Comparison of ENCODE assay signal across 16 cellular contexts in genomic region chr10:103737735-103738367, GRCh38.
"Had no signal": no experiment of that assay in that cellular context is flagged by ENCODE, and none has a peak within 500 bp of the region (broad histone marks: within the 10 kb centered on the region; RNA-seq: fewer than 3 reads in every experiment).

No MANE protein-coding gene starts in this region.

- H3K4me1 ChIP-seq: colonic mucosa had no signal

- H3K27me3 ChIP-seq: colonic mucosa, gastrocnemius medialis, suprapubic skin, upper lobe of right lung had no signal

- ATAC-seq: activated CD4-positive, CD25-positive, alpha-beta regulatory T cell treated with anti-CD3 and anti-CD28 coated beads, Interleukin-2, amount 50 U/mL, for 24 hours; activated CD8-positive, alpha-beta T cell treated with anti-CD3 and anti-CD28 coated beads, Interleukin-2, amount 10 ng/mL, durations not matched to agents 7 days and 5 days; gastrocnemius medialis; stimulated activated naive CD8-positive, alpha-beta T cell treated with anti-CD3 and anti-CD28 coated beads, Interleukin-15, amount 100 ng/mL, for 72 hours; T-helper 17 cell; upper lobe of right lung had no signal

- H3K9me3 ChIP-seq: colonic mucosa, gastrocnemius medialis, suprapubic skin, upper lobe of right lung had no signal

- H3K4me3 ChIP-seq: colonic mucosa, gastrocnemius medialis, suprapubic skin, upper lobe of right lung had no signal

- DNase-seq: activated CD4-positive, alpha-beta T cell treated with anti-CD3 and anti-CD28 coated beads, Interleukin-2, amount 10 ng/mL, durations not matched to agents 7 days and 5 days; activated CD8-positive, alpha-beta T cell treated with anti-CD3 and anti-CD28 coated beads, Interleukin-2, amount 10 ng/mL, durations not matched to agents 7 days and 5 days; activated naive CD4-positive, alpha-beta T cell treated with Interleukin-2 at 50 U/mL for 16 hours; activated T-cell treated with anti-CD3 and anti-CD28 coated beads, Interleukin-2, amount 50 U/mL, for 24 hours; anterior cingulate cortex; colonic mucosa; erythroblast; gastrocnemius medialis; head of caudate nucleus; mesendoderm; retina; stimulated activated naive CD8-positive, alpha-beta T cell treated with anti-CD3 and anti-CD28 coated beads, Interleukin-15, amount 100 ng/mL, for 72 hours; T-helper 17 cell; upper lobe of right lung had no signal

- H3K36me3 ChIP-seq: colonic mucosa, gastrocnemius medialis, suprapubic skin, upper lobe of right lung had no signal

- H3K27ac ChIP-seq: colonic mucosa, gastrocnemius medialis, suprapubic skin, upper lobe of right lung had no signal
